Comparison of ENCODE assay signal across 14 cellular contexts in genomic region chr5:97560176-97560993, GRCh38.
"Had no signal": no experiment of that assay in that cellular context is flagged by ENCODE, and none has a peak within 500 bp of the region (broad histone marks: within the 10 kb centered on the region; RNA-seq: fewer than 3 reads in every experiment).

No MANE protein-coding gene starts in this region.

- ATAC-seq: effector memory CD8-positive, alpha-beta T cell; natural killer cell; stimulated activated naive CD8-positive, alpha-beta T cell treated with anti-CD3 and anti-CD28 coated beads, Interleukin-15, Interleukin-2, amounts not matched to agents 100 U/mL and 50 U/mL, for 24 hours had no signal

- DNase-seq: activated CD4-positive, alpha-beta memory T cell treated with anti-CD3 and anti-CD28 coated beads for 36 hours; activated CD4-positive, alpha-beta T cell treated with anti-CD3 and anti-CD28 coated beads for 4 hours; activated T-cell treated with anti-CD3 and anti-CD28 coated beads for 4 hours; dermis blood vessel endothelial cell; effector memory CD8-positive, alpha-beta T cell; erythroblast; immature natural killer cell; mesendoderm; natural killer cell; retina; stimulated activated CD4-positive, alpha-beta T cell treated with anti-CD3 and anti-CD28 coated beads, Interleukin-12 subunit alpha, Interleukin-12 subunit beta, amount 100 ng/mL, for 4 hours; stimulated activated CD4-positive, alpha-beta T cell treated with anti-CD3 and anti-CD28 coated beads, Interleukin-2, amount 100 ng/mL, for 24 hours; stimulated activated naive CD8-positive, alpha-beta T cell treated with anti-CD3 and anti-CD28 coated beads, Interleukin-15, Interleukin-2, amounts not matched to agents 100 U/mL and 50 U/mL, for 24 hours; tibial artery had no signal

- H3K27me3 ChIP-seq: tibial artery had no signal

- H3K4me1 ChIP-seq: tibial artery had no signal

- H3K4me3 ChIP-seq: tibial artery had no signal

- H3K9me3 ChIP-seq: tibial artery had no signal

- H3K36me3 ChIP-seq: tibial artery had no signal

- H3K27ac ChIP-seq: tibial artery had no signal
